ENCODE assay signal across 1 cellular context in genomic region chr14:74476607-74477006, GRCh38.
TF ChIP-seq lines count a peak whose summit lies in the region.

No MANE protein-coding gene starts in this region.

TF ChIP-seq in H1, 55 proteins besides CTCF, POLR2A, EP300 and RAD21:
- no peak for TF ChIP-seq RBBP5 (IDR thresholded peaks at IDR 0.05; ENCODE audit: borderline replicate concordance, low read depth, low read length)
- no peak for TF ChIP-seq KDM1A (IDR thresholded peaks at IDR 0.05; ENCODE audit: borderline replicate concordance, low read length)
- no peak for TF ChIP-seq SAP30 (IDR thresholded peaks at IDR 0.05; ENCODE audit: insufficient read depth, insufficient replicate concordance, low read length)
- no peak for TF ChIP-seq GABPA (IDR thresholded peaks at IDR 0.05; ENCODE audit: borderline replicate concordance, insufficient read depth, low read length)
- TF ChIP-seq RNF2 (IDR thresholded peaks at IDR 0.05; ENCODE audit: borderline replicate concordance, low read depth, low read length, missing control alignments, poor library complexity, severe bottlenecking), result no peak
- no peak for TF ChIP-seq HDAC2 (IDR thresholded peaks at IDR 0.05; ENCODE audit: borderline replicate concordance in 1 of 2, low read depth in 2 of 2, low read length in 2 of 2)
- TF ChIP-seq BACH1 (IDR thresholded peaks at IDR 0.05; ENCODE audit: low read length), result no peak
